8 cellular contexts compared by ENCODE assay signal in genomic region chr2:214809751-214810564, GRCh38. TPM values are rescaled to one million over a fixed set of nuclear protein-coding genes. Genes with fewer than 3 reads are reported as not detected.
A peak's percentile ranks its signal among the peaks of the same experiment; 100 is the strongest.
DNase-seq lines count a peak whose midpoint lies in the region; ATAC-seq and TF ChIP-seq lines count a peak whose summit lies in the region.

No MANE protein-coding gene starts in this region.

- H3K9ac ChIP-seq in rectal smooth muscle tissue (ENCODE audit: low read length): peak overlapping the region; percentile 43

- peak; percentile 74 for ATAC-seq in GM18499 (IDR thresholded peaks at IDR 0.05; ENCODE audit: insufficient read depth, unreplicated experiment)
- peak; percentile 85 for ATAC-seq in HG02885 (IDR thresholded peaks at IDR 0.05; ENCODE audit: poor library complexity, unreplicated experiment)
- peak; percentile 99 for ATAC-seq in aorta (ENCODE audit: low FRiP score)

- peak overlapping the region; percentile 78 to 79 for H3K27ac ChIP-seq in ascending aorta
- peak overlapping the region; percentile 89 for H3K27ac ChIP-seq in rectal smooth muscle tissue (ENCODE audit: low read depth, low read length)
- peak overlapping the region in 1 of 2 donors; percentile 32 for H3K27ac ChIP-seq in aorta (ENCODE audit: low read depth in 1 of 2, low read length in 2 of 2)

- DNase-seq in NCI-H187 (lab: John Stamatoyannopoulos, UW) (peak; percentile 80 to 85), T-helper 2 cell (peak; percentile 94 to 99 (median 97)), ascending aorta (ENCODE audit: low spot score in 2 of 2) (peak; percentile 96 to 100), hepatic stellate cell (ENCODE audit: low spot score) (peak; percentile 94), aorta (peak; percentile 100)

- WGBS in aorta, 2 donors: 1% methylated on average over 51 to 63 of the region's 63 CpGs

- peak overlapping the region; percentile 70 to 74 for H3K4me3 ChIP-seq in ascending aorta
- peak overlapping the region; percentile 84 for H3K4me3 ChIP-seq in rectal smooth muscle tissue (ENCODE audit: low read length)
- H3K4me3 ChIP-seq in aorta (ENCODE audit: low read length in 2 of 2): peak overlapping the region; percentile 8 to 82

- H3K27me3 ChIP-seq in ascending aorta: no peaks in the 10 kb centered on the region
- H3K27me3 ChIP-seq in rectal smooth muscle tissue (ENCODE audit: control insufficient read depth, insufficient read depth, low read length): no peaks in the 10 kb centered on the region
- H3K27me3 ChIP-seq in aorta (ENCODE audit: control insufficient read depth in 1 of 2, insufficient read depth in 2 of 2, low read length in 1 of 2): no peaks in the 10 kb centered on the region

- intact Hi-C loops in ascending aorta (cut with DNase I) (loop anchor here (2.0 to 10.0 kb wide), 4 partner anchors 502 to 1659 kb away; partner anchors contain the start of genes ATIC, IKZF2 and SPAG16), aorta (cut with DNase I) (loop anchor here in 1 of 2 donors (10.0 kb wide), 1 partner anchor 465 kb away; no protein-coding TSS in a partner anchor)

- peaks cover 0 to 7% of the 10 kb centered on the region in 2 donors for H3K4me1 ChIP-seq in ascending aorta
- H3K4me1 ChIP-seq in rectal smooth muscle tissue (ENCODE audit: control insufficient read depth, insufficient read depth, low read length): no peaks in the 10 kb centered on the region
- H3K4me1 ChIP-seq in aorta (ENCODE audit: control insufficient read depth in 1 of 2, insufficient read depth in 2 of 2, low read length in 2 of 2): peaks cover 0 to 1% of the 10 kb centered on the region in 2 donors

- no peaks in the 10 kb centered on the region for H3K9me3 ChIP-seq in ascending aorta
- no peaks in the 10 kb centered on the region for H3K9me3 ChIP-seq in aorta (ENCODE audit: control insufficient read depth, low read length)

- TF ChIP-seq CTCF in ascending aorta (IDR thresholded peaks at IDR 0.05): no peak

- H3K36me3 ChIP-seq in ascending aorta: no peaks in the 10 kb centered on the region
- H3K36me3 ChIP-seq in rectal smooth muscle tissue (ENCODE audit: control insufficient read depth, insufficient read depth, low read length): no peaks in the 10 kb centered on the region
- H3K36me3 ChIP-seq in aorta (ENCODE audit: control insufficient read depth in 1 of 2, insufficient read depth in 2 of 2, low read length in 1 of 2): no peaks in the 10 kb centered on the region

RNA-seq across cellular contexts. Expression of gene BARD1, which starts 0.5 kb away (rescaled TPM):
- 22.0 TPM for total RNA-seq in ascending aorta
- total RNA-seq in aorta: 10 to 100 TPM; 19.0 to 21.2 TPM
- polyA plus RNA-seq in aorta: 1 to 10 TPM in 1 of 2 donors, under 1 TPM in 1; 0.25 to 3.3 TPM
